8 cellular contexts compared by ENCODE assay signal in the genomic region with DNA sequence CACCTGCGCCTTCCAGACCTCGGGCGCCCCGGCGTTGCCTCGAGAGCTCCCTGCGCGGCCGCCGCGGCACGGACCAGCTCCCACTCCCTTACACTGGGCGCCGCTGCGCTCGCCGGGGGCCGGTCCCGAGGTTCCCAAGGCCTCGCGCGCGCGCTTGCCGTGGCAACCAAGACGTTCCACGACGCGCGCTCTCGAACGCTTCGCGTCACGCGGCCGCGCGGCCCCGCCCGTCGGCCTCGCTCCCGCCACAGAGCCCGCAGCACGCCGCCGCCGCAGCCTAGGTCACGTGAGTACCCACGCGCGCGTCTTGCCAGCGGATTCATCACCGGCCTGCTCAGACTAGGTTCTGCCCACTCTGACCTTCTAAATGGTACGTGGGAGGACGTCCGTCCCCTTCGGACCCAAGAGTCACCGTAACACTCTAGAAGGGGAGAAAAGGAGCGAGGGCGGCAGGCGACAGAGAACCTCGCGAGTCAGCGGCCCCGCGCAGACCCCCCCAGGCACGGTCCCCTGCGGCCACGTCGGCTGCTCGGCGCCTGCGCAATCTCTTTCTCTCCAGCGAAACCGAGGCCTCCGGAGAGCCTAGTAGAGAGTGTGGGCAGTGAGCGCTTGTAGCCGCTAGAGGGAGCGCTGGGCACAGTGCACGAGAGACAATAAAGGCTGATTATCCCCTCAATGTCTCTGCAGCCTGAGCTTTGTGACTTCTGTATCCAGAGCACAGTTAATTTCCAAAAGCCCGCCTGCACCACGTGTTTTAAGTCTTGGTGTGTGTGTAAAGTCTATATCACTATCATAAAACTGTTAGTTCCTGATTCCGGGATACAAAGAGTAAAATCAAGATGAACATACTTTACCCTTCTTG. TPM values are rescaled to one million over a fixed set of nuclear protein-coding genes. Genes with fewer than 3 reads are reported as not detected.
DNase-seq lines count a peak whose midpoint lies in the region; ATAC-seq and TF ChIP-seq lines count a peak whose summit lies in the region.

A gene with protein sequence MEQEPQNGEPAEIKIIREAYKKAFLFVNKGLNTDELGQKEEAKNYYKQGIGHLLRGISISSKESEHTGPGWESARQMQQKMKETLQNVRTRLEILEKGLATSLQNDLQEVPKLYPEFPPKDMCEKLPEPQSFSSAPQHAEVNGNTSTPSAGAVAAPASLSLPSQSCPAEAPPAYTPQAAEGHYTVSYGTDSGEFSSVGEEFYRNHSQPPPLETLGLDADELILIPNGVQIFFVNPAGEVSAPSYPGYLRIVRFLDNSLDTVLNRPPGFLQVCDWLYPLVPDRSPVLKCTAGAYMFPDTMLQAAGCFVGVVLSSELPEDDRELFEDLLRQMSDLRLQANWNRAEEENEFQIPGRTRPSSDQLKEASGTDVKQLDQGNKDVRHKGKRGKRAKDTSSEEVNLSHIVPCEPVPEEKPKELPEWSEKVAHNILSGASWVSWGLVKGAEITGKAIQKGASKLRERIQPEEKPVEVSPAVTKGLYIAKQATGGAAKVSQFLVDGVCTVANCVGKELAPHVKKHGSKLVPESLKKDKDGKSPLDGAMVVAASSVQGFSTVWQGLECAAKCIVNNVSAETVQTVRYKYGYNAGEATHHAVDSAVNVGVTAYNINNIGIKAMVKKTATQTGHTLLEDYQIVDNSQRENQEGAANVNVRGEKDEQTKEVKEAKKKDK (minus strand): TSS at position 173 of the 862 bp plus-strand sequence. CDS start 10,564 bp downstream, outside the sequence.

- H3K9me3 ChIP-seq in heart right ventricle (no peaks in the 10 kb centered on the region), transverse colon (no peaks in the 10 kb centered on the region)

- H3K27ac Mint-ChIP-seq in T-helper 1 cell treated with Interleukin-12 subunit alpha and Interleukin-12 subunit beta and Interleukin-4 antibody, amounts not matched to agents 30 μg/mL and 1 μg/mL, for 36 hours = peak within 1 kb of the TSS; percentile 97

- H3K4me3 ChIP-seq in heart right ventricle (peak within 1 kb of the TSS; percentile 62 to 93 (median 72)), transverse colon (peak within 1 kb of the TSS; percentile 58 to 75 (median 68))

- peak; percentile 98 for TF ChIP-seq CTCF in GM12872 (IDR thresholded peaks at IDR 0.05; ENCODE audit: insufficient read depth, low read depth, low read length)
- TF ChIP-seq CTCF in heart right ventricle (IDR thresholded peaks at IDR 0.05) = peak; percentile 92 to 100 (median 98)
- peak; percentile 85 to 95 (median 87) for TF ChIP-seq CTCF in transverse colon (IDR thresholded peaks at IDR 0.05)

- peak; percentile 18 for TF ChIP-seq POLR2A in transverse colon (IDR thresholded peaks at IDR 0.05)

- peak within 1 kb of the TSS; percentile 92 for H3K4me3 Mint-ChIP-seq in T-helper 1 cell treated with Interleukin-12 subunit alpha and Interleukin-12 subunit beta and Interleukin-4 antibody, amounts not matched to agents 30 μg/mL and 1 μg/mL, for 36 hours

- H3K4me1 ChIP-seq in heart right ventricle (peaks cover 0 to 45% (median 26%) of the 10 kb centered on the region in 9 donors), transverse colon (peaks cover 0 to 20% (median 4%) of the 10 kb centered on the region in 4 donors)

- ATAC-seq in HG02763 (IDR thresholded peaks at IDR 0.05; ENCODE audit: unreplicated experiment) (peak; percentile 94), heart right ventricle (peak; percentile 91 to 96 (median 94))

- H3K9me3 Mint-ChIP-seq in T-helper 1 cell treated with Interleukin-12 subunit alpha and Interleukin-12 subunit beta and Interleukin-4 antibody, amounts not matched to agents 30 μg/mL and 1 μg/mL, for 36 hours = no peaks in the 10 kb centered on the region

- TF ChIP-seq EP300 in transverse colon (IDR thresholded peaks at IDR 0.05; ENCODE audit: low read depth) = no peak

- H3K4me1 Mint-ChIP-seq in T-helper 1 cell treated with Interleukin-12 subunit alpha and Interleukin-12 subunit beta and Interleukin-4 antibody, amounts not matched to agents 30 μg/mL and 1 μg/mL, for 36 hours (ENCODE audit: low read depth) = peaks cover 31% of the 10 kb centered on the region

- peaks cover 1% of the 10 kb centered on the region for H3K36me3 Mint-ChIP-seq in T-helper 1 cell treated with Interleukin-12 subunit alpha and Interleukin-12 subunit beta and Interleukin-4 antibody, amounts not matched to agents 30 μg/mL and 1 μg/mL, for 36 hours (ENCODE audit: low read depth)

- H3K27me3 ChIP-seq in heart right ventricle = no peaks in the 10 kb centered on the region
- peaks cover 17% of the 10 kb centered on the region for H3K27me3 ChIP-seq in transverse colon

- WGBS in heart right ventricle, 2 donors = 0% methylated on average over 84 to 86 of the region's 86 CpGs
- WGBS in transverse colon (ENCODE audit: low coverage in 1 of 2), 2 donors = 0 to 2% methylated on average over 1 to 49 of the region's 86 CpGs

- intact Hi-C loops in heart right ventricle (cut with DNase I) = loop anchor here in 3 of 10 donors (2.0 to 10.0 kb wide), 3 partner anchors 51 to 388 kb away; no protein-coding TSS in a partner anchor
- intact Hi-C loops in transverse colon (cut with DNase I; ENCODE audit: low total_unique reads) = loop anchor here (5.0 to 10.0 kb wide), 2 partner anchors 51 to 62 kb away; no protein-coding TSS in a partner anchor

- H3K27ac ChIP-seq in heart right ventricle (peak within 1 kb of the TSS; percentile 87 to 99 (median 96)), transverse colon (peak within 1 kb of the TSS; percentile 94 to 98 (median 95))

- peak; percentile 31 for DNase-seq in NCI-H1436 treated with DMSO at 0.1 percent for 48 hours (lab: John Stamatoyannopoulos, UW)
- DNase-seq in amniotic stem cell (lab: John Stamatoyannopoulos, UW) = peak; percentile 82
- peak; percentile 91 to 93 for DNase-seq in heart right ventricle
- peak; percentile 97 for DNase-seq in pons (ENCODE audit: low spot score)
- DNase-seq in transverse colon = peak; percentile 90

- in situ Hi-C loops in transverse colon (cut with MboI; ENCODE audit: low pct_ligation_motif_present in 1 of 4, low pct_unique_long_range_greater_than_20kb in 1 of 4, low sequenced_read_pairs in 3 of 4) = no loop called here

- no peaks in the 10 kb centered on the region for H3K36me3 ChIP-seq in heart right ventricle
- no peaks in the 10 kb centered on the region for H3K36me3 ChIP-seq in transverse colon

- H3K27me3 Mint-ChIP-seq in T-helper 1 cell treated with Interleukin-12 subunit alpha and Interleukin-12 subunit beta and Interleukin-4 antibody, amounts not matched to agents 30 μg/mL and 1 μg/mL, for 36 hours (ENCODE audit: low read depth) = no peaks in the 10 kb centered on the region

RNA-seq across cellular contexts. Expression of the gene that starts here (rescaled TPM):
- total RNA-seq in heart right ventricle (10 to 100 TPM; 29.3 to 49.8 (median 38.5) TPM), transverse colon (10 to 100 TPM; 14.1 to 27.6 (median 18.2) TPM)
- polyA plus RNA-seq in heart right ventricle = 10 to 100 TPM; 15.9 to 18.4 TPM

Comparison
In these comparisons a context has a peak if more than half of its experiments do, and no peak if none do; other contexts are left out.
1. Peak in every context shown above with its lines: DNase-seq, ATAC-seq, H3K4me3 ChIP-seq and H3K27ac ChIP-seq.
2. DNase-seq: peak in every context shown above with its lines; median percentile 97 in pons; 92 in heart right ventricle; 90 in transverse colon; 82 in amniotic stem cell; 31 in NCI-H1436 treated with DMSO at 0.1 percent for 48 hours.